19 cellular contexts compared by ENCODE assay signal in the genomic region with DNA sequence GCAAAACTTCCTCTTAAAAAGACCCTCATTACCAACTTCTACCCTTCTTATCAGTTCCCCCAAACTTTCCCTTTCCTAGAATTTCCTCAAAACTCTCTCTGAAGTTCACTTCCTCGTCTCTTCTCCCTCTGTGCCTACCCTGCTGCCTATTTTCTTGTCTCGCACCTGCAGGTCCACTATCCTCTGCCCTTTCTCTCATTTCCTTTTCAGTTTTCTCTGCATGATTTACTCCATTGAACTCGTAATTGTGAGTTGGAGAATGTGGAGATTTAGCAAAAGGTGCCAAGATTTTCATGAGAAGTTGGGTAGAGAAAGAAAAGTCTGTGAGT. TPM values are rescaled to one million over a fixed set of nuclear protein-coding genes. Genes with fewer than 3 reads are reported as not detected.
"Had no signal": no experiment of that assay in that cellular context is flagged by ENCODE, and none has a peak within 500 bp of the region (broad histone marks: within the 10 kb centered on the region; RNA-seq: fewer than 3 reads in every experiment).

No MANE protein-coding gene starts in this region.

- H3K9me3 ChIP-seq: pancreas had no signal

- H3K27ac ChIP-seq: dorsolateral prefrontal cortex, gastroesophageal sphincter, pancreas had no signal

- FAIRE-seq: pancreas, small intestine, urothelium cell line had no signal

- H3K36me3 Mint-ChIP-seq: type B pancreatic cell had no signal

- H3K4me3 Mint-ChIP-seq: naive B cell, nephron progenitor cell, type B pancreatic cell had no signal

- H3K27me3 Mint-ChIP-seq: progenitor cell of endocrine pancreas, type B pancreatic cell had no signal

- H3K4me1 ChIP-seq: gastroesophageal sphincter, pancreas had no signal

- H3K9me3 Mint-ChIP-seq: type B pancreatic cell had no signal

- H3K4me3 ChIP-seq: dorsolateral prefrontal cortex, gastroesophageal sphincter, pancreas had no signal

- ATAC-seq: esophagus mucosa, gastroesophageal sphincter, pancreas, right cardiac atrium had no signal

- H3K36me3 ChIP-seq: gastroesophageal sphincter, pancreas had no signal

- DNase-seq: cortex of kidney; dorsolateral prefrontal cortex; effector CD8-positive, alpha-beta T cell; hippocampal formation; mesendoderm; naive B cell; nephron progenitor cell; occipital lobe; pancreas; right cardiac atrium; small intestine; stimulated activated CD4-positive, alpha-beta T cell treated with anti-CD3 and anti-CD28 coated beads, Interleukin-2, amount 100 ng/mL, for 48 hours; stimulated activated naive CD4-positive, alpha-beta T cell treated with Interleukin-2 at 50 U/mL for 16 hours had no signal

- H3K27ac Mint-ChIP-seq: naive B cell, nephron progenitor cell, progenitor cell of endocrine pancreas, type B pancreatic cell had no signal

- H3K27me3 ChIP-seq: gastroesophageal sphincter, pancreas had no signal

RNA-seq across cellular contexts. Expression of gene VTCN1, which starts 21.7 kb away (rescaled TPM):
- total RNA-seq: lung microvascular endothelial cell had no signal
